ENCODE assay signal across 8 cellular contexts in the genomic region with DNA sequence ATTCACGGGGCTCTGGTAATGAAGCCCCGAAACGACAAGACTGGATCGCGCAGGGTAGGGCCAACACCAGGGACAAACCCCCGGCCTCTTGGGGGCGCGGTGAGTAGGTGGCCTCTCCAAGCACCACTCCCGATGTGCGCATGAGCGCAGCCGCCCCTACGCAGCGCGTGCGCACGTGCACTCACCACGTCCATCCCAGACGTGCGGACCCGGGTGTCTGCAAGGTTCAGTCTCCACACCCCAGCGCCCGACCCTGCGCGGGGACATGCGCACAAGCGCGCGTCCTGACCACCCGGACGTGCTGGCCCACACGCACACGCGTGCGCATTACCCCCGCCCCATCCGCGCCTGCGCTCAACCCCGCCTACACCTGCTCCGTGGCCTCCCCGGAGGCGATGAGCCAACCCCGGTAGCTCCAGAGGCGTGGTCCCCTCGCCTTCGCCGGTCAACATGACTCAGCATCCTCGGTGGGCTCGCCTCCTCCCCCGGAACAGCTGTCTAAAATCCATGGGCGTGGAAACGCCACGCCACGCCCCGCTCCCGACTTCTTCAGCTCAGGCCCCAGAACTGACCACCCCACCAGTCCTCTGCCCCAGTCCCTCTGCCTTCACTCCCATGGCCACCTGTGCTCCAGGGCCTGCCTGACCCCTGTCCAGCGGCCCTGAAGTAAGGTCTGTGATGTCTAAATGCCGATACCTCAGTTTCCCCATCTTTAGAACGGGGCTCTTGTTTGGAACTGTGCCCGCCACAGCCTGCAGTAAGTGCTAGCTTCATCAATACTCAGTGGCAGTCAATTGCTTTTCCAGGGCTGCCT. TPM values are rescaled to one million over a fixed set of nuclear protein-coding genes. Genes with fewer than 3 reads are reported as not detected.
A peak's percentile ranks its signal among the peaks of the same experiment; 100 is the strongest.
DNase-seq lines count a peak whose midpoint lies in the region; ATAC-seq and TF ChIP-seq lines count a peak whose summit lies in the region.

No MANE protein-coding gene starts in this region.

- peak overlapping the region; percentile 83 for H3K4me3 Mint-ChIP-seq in activated T-cell treated with anti-CD3 and anti-CD28 coated beads, Interleukin-2, amount 50 U/mL, for 4 hours

- peaks cover 25% of the 10 kb centered on the region for H3K4me1 Mint-ChIP-seq in activated T-cell treated with anti-CD3 and anti-CD28 coated beads, Interleukin-2, amount 50 U/mL, for 4 hours (ENCODE audit: low read depth)

- H3K27me3 Mint-ChIP-seq in activated T-cell treated with anti-CD3 and anti-CD28 coated beads, Interleukin-2, amount 50 U/mL, for 4 hours (ENCODE audit: low read depth), result no peaks in the 10 kb centered on the region

- peak overlapping the region; percentile 58 for H3K9ac ChIP-seq in PC-3 (ENCODE audit: low read length)

- H3K27me3 ChIP-seq in PC-3 (ENCODE audit: low read length) (no peaks in the 10 kb centered on the region), esophagus squamous epithelium (no peaks in the 10 kb centered on the region)

- H3K36me3 ChIP-seq in PC-3 (ENCODE audit: low read depth, low read length), result no peaks in the 10 kb centered on the region
- H3K36me3 ChIP-seq in esophagus squamous epithelium, result peaks cover 0 to 17% (median 3%) of the 10 kb centered on the region in 3 donors

- H3K4me2 ChIP-seq in PC-3 (ENCODE audit: low read length), result peak overlapping the region; percentile 79

- no peaks in the 10 kb centered on the region for H3K79me2 ChIP-seq in PC-3 (ENCODE audit: low read length)

- no peaks in the 10 kb centered on the region for H3F3A ChIP-seq in PC-3 (ENCODE audit: low read length, unreplicated experiment)

- no peaks in the 10 kb centered on the region for H4K20me1 ChIP-seq in PC-3 (ENCODE audit: low read length)

- H3K4me1 ChIP-seq in PC-3 (ENCODE audit: insufficient read depth, low read length), result peaks cover 17% of the 10 kb centered on the region
- H3K4me1 ChIP-seq in esophagus squamous epithelium, result peaks cover 4 to 32% (median 13%) of the 10 kb centered on the region in 3 donors

- ATAC-seq in GM21723 (IDR thresholded peaks at IDR 0.05; ENCODE audit: unreplicated experiment) (peak; percentile 85), PC-3 (peak; percentile 95)
- peak; percentile 97 to 98 for ATAC-seq in activated T-cell treated with anti-CD3 and anti-CD28 coated beads, Interleukin-2, amount 50 U/mL, for 4 hours

- WGBS in esophagus squamous epithelium, 2 donors, result 7 to 11% methylated on average over 15 to 24 of the region's 61 CpGs

- no peaks in the 10 kb centered on the region for H3K9me2 ChIP-seq in PC-3 (replicated peaks; ENCODE audit: low read length)

- intact Hi-C loops in PC-3 (cut with micrococcal nuclease), result no loop called here
- intact Hi-C loops in esophagus squamous epithelium (cut with DNase I), result no loop called here

- CTCF ChIA-PET in PC-3 (lab: Charles Lee), result interaction anchor here (0.6 kb wide), 2 partner anchors 77 to 1386 kb away, joined by 3 to 4 read pairs; no protein-coding TSS in a partner anchor

- no peaks in the 10 kb centered on the region for H3K9me3 Mint-ChIP-seq in activated T-cell treated with anti-CD3 and anti-CD28 coated beads, Interleukin-2, amount 50 U/mL, for 4 hours

- in situ Hi-C loops in KBM-7 (cut with MboI; ENCODE audit: low pct_unique_long_range_greater_than_20kb, low sequenced_read_pairs), result no loop called here

- TF ChIP-seq POLR2A in esophagus squamous epithelium (IDR thresholded peaks at IDR 0.05), result peak in 3 of 4 donors; percentile 47 to 56 (median 52)

- peak overlapping the region; percentile 76 for H2AFZ ChIP-seq in PC-3 (ENCODE audit: low read length)

- H3K27ac ChIP-seq in PC-3 (ENCODE audit: low read length) (peak overlapping the region; percentile 55), esophagus squamous epithelium (peak overlapping the region; percentile 82 to 89 (median 88))

- H3K36me3 Mint-ChIP-seq in activated T-cell treated with anti-CD3 and anti-CD28 coated beads, Interleukin-2, amount 50 U/mL, for 4 hours (ENCODE audit: insufficient read depth), result peaks cover 4% of the 10 kb centered on the region

- POLR2A ChIA-PET in PC-3 (lab: Charles Lee; ENCODE audit: unreplicated experiment), result interaction anchor here (0.6 kb wide), 1 partner anchor 9 kb away, joined by 8 read pairs; no protein-coding TSS in a partner anchor

- DNase-seq in DMS79 treated with DMSO at 0.1 percent for 48 hours (lab: John Stamatoyannopoulos, UW) (peak; percentile 94), KBM-7 (peak; percentile 91), PC-3 (peak; percentile 96), esophagus squamous epithelium (lab: John Stamatoyannopoulos, UW) (peak; percentile 86), myocyte (ENCODE audit: low read depth) (peak; percentile 96)
- peak; percentile 93 for DNase-seq in activated T-cell treated with anti-CD3 and anti-CD28 coated beads, Interleukin-2, amount 50 U/mL, for 4 hours
- DNase-seq in stimulated activated CD8-positive, alpha-beta memory T cell treated with anti-CD3 and anti-CD28 coated beads, Interleukin-7, amount 100 ng/mL, for 48 hours (ENCODE audit: extremely low read depth in 1 of 2, low read depth in 1 of 2), result peak; percentile 98 to 100

- H3K9me3 ChIP-seq in PC-3 (ENCODE audit: low read length) (no peaks in the 10 kb centered on the region), esophagus squamous epithelium (no peaks in the 10 kb centered on the region)

- H3K4me3 ChIP-seq in PC-3 (ENCODE audit: low read length) (peak overlapping the region; percentile 59), esophagus squamous epithelium (peak overlapping the region; percentile 23 to 66 (median 44))

- peak; percentile 58 for TF ChIP-seq CTCF in PC-3 (conservative IDR thresholded peaks at IDR 0.05; ENCODE audit: low read depth, low read length)
- TF ChIP-seq CTCF in esophagus squamous epithelium (IDR thresholded peaks at IDR 0.05), result peak; percentile 27 to 76 (median 48)

- BruUV-seq in PC-3 (replicated peaks; lab: Mats Ljungman, UMichigan), result no TSS peak

RNA-seq across cellular contexts. Expression of a gene that starts 5.6 kb away (rescaled TPM):
- 263 and 319 TPM in 2 replicates for total RNA-seq in PC-3 (2014; rRNA removed)
- 100 to 1,000 TPM; 383 to 449 (median 421) TPM for total RNA-seq in activated T-cell treated with anti-CD3 and anti-CD28 coated beads, Interleukin-2, amount 50 U/mL, for 4 hours
- total RNA-seq in esophagus squamous epithelium, result 100 to 1,000 TPM in 3 of 4 donors, 10 to 100 TPM in 1; 99.9 to 336 (median 265) TPM
- total RNA-seq in myocyte, result 111 and 124 TPM in 2 replicates
- 271 TPM for polyA plus RNA-seq in myocyte (2012)

RNA-seq across cellular contexts. Expression of a gene that starts 44.9 kb away (rescaled TPM):
- total RNA-seq in PC-3 (2014; rRNA removed) (31.5 and 38.4 TPM in 2 replicates), esophagus squamous epithelium (10 to 100 TPM in 1 of 4 donors, 1 to 10 TPM in 3; 7.9 to 15.1 (median 9.1) TPM), myocyte (23.9 and 28.3 TPM in 2 replicates)
- 10 to 100 TPM; 55.9 to 65.0 (median 63.5) TPM for total RNA-seq in activated T-cell treated with anti-CD3 and anti-CD28 coated beads, Interleukin-2, amount 50 U/mL, for 4 hours
- 11.7 TPM for polyA plus RNA-seq in myocyte (2012)

Comparison
In these comparisons a context has a peak if more than half of its experiments do, and no peak if none do; other contexts are left out.
1. Peak in every context shown above with its lines: DNase-seq, ATAC-seq, H3K4me3 ChIP-seq and H3K27ac ChIP-seq.